Comparison of ENCODE assay signal across 15 cellular contexts in the genomic region with DNA sequence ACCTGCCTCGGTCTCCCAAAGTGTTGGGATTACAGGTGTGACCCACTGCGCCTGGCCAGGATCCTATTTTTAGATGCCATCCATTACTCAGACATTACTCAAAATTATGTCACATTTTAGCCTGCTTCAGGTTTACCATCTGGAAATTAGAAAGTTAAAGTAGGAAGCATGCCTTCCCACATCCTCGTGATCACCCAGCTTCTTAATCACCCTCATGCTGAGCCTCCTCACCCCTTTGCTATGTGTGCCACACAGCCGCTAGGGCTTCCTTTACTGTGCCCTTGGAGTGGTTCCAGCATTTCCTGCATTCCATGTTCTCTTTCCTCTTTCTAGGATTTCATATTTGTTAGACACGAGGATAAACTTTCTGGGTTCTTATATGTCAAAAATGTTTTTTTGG. TPM values are rescaled to one million over a fixed set of nuclear protein-coding genes. Genes with fewer than 3 reads are reported as not detected.
DNase-seq lines count a peak whose midpoint lies in the region; ATAC-seq and TF ChIP-seq lines count a peak whose summit lies in the region.
"Had no signal": no experiment of that assay in that cellular context is flagged by ENCODE, and none has a peak within 500 bp of the region (broad histone marks: within the 10 kb centered on the region; RNA-seq: fewer than 3 reads in every experiment).

No MANE protein-coding gene starts in this region.

- H3K27me3 ChIP-seq in breast epithelium: no peaks in the 10 kb centered on the region

- H3K4me3 Mint-ChIP-seq in MCF 10A (ENCODE audit: unreplicated experiment): no peak overlapping the region
- H3K4me3 Mint-ChIP-seq in activated CD8-positive, alpha-beta memory T cell treated with anti-CD3 and anti-CD28 coated beads, Interleukin-2, amount 10 ng/mL, durations not matched to agents 7 days and 5 days: no peak overlapping the region
- H3K4me3 Mint-ChIP-seq: neural crest cell; T-helper 2 cell treated with Interferon-gamma antibody and Interleukin-4, amounts not matched to agents 5 μg/mL and 100 μg/mL, for 36 hours had no signal

- H3K4me1 ChIP-seq in breast epithelium: peaks cover 0 to 3% of the 10 kb centered on the region in 2 donors

- peaks cover 36% of the 10 kb centered on the region for H3K4me1 Mint-ChIP-seq in MCF 10A (ENCODE audit: insufficient read depth, unreplicated experiment)
- peaks cover 24% of the 10 kb centered on the region for H3K4me1 Mint-ChIP-seq in activated CD8-positive, alpha-beta memory T cell treated with anti-CD3 and anti-CD28 coated beads, Interleukin-2, amount 10 ng/mL, durations not matched to agents 7 days and 5 days

- H3K36me3 ChIP-seq in breast epithelium: no peaks in the 10 kb centered on the region
- H3K36me3 ChIP-seq: thoracic aorta had no signal

- H3K27ac ChIP-seq in breast epithelium: no peak overlapping the region
- H3K27ac ChIP-seq: thoracic aorta had no signal

- no peak for TF ChIP-seq POLR2A in breast epithelium (IDR thresholded peaks at IDR 0.05)

- POLR2A ChIA-PET in MCF 10A (lab: Yijun Ruan, JAX): interaction anchor here (0.7 to 1.3 kb wide), 3 partner anchors 9 to 45 kb away, joined by 3 to 4 read pairs (median 4); partner anchors contain the start of genes TTC19 and ZSWIM7

- no peaks in the 10 kb centered on the region for H3K9me3 Mint-ChIP-seq in MCF 10A (ENCODE audit: unreplicated experiment)
- H3K9me3 Mint-ChIP-seq in activated CD8-positive, alpha-beta memory T cell treated with anti-CD3 and anti-CD28 coated beads, Interleukin-2, amount 10 ng/mL, durations not matched to agents 7 days and 5 days (ENCODE audit: low read depth): no peaks in the 10 kb centered on the region
- H3K9me3 Mint-ChIP-seq: neural crest cell; T-helper 2 cell treated with Interferon-gamma antibody and Interleukin-4, amounts not matched to agents 5 μg/mL and 100 μg/mL, for 36 hours had no signal

- peaks cover 32% of the 10 kb centered on the region for H3K36me3 Mint-ChIP-seq in MCF 10A (ENCODE audit: insufficient read depth, unreplicated experiment)
- peaks cover 2% of the 10 kb centered on the region for H3K36me3 Mint-ChIP-seq in activated CD8-positive, alpha-beta memory T cell treated with anti-CD3 and anti-CD28 coated beads, Interleukin-2, amount 10 ng/mL, durations not matched to agents 7 days and 5 days

- no TSS peak for BruUV-seq in MCF 10A (replicated peaks; lab: Mats Ljungman, UMichigan)

- ATAC-seq in SK-N-SH treated with all-trans-retinoic acid at 6 μM for 48 hours: peak; percentile 76
- ATAC-seq in activated CD8-positive, alpha-beta memory T cell treated with anti-CD3 and anti-CD28 coated beads, Interleukin-2, amount 10 ng/mL, durations not matched to agents 7 days and 5 days: no peak
- no peak for ATAC-seq in GM21528 (IDR thresholded peaks at IDR 0.05; ENCODE audit: low FRiP score, unreplicated experiment)

- no peaks in the 10 kb centered on the region for H3K9me3 ChIP-seq in breast epithelium
- H3K9me3 ChIP-seq: thoracic aorta had no signal

- CTCF ChIA-PET in MCF 10A (lab: Yijun Ruan, JAX): no interaction called here
- CTCF ChIA-PET in activated CD8-positive, alpha-beta memory T cell treated with anti-CD3 and anti-CD28 coated beads, Interleukin-2, amount 10 ng/mL, durations not matched to agents 7 days and 5 days (lab: Charles Lee): interaction anchor here (1.4 kb wide), 1 partner anchor 9 kb away, joined by 5 read pairs; the partner anchor contains the start of gene ADORA2B

- intact Hi-C loops in MCF 10A (cut with micrococcal nuclease): no loop called here
- intact Hi-C loops in breast epithelium (cut with DNase I; ENCODE audit: low total_unique reads): no loop called here

- DNase-seq in MCF 10A (ENCODE audit: unreplicated experiment) (peak; percentile 91), breast epithelium (ENCODE audit: low spot score in 2 of 2) (no peak), fibroblast of villous mesenchyme (ENCODE audit: low read depth) (peak; percentile 73), DMS153 treated with DMSO at 0.1 percent for 48 hours (lab: John Stamatoyannopoulos, UW; ENCODE audit: unreplicated experiment) (no peak), epidermal melanocyte (ENCODE audit: insufficient read length, low spot score) (no peak)
- DNase-seq in activated CD8-positive, alpha-beta memory T cell treated with anti-CD3 and anti-CD28 coated beads, Interleukin-2, amount 10 ng/mL, durations not matched to agents 7 days and 5 days: no peak
- DNase-seq: activated T-cell treated with anti-CD3 and anti-CD28 coated beads, Interleukin-2, amount 50 U/mL, for 1 hour; KG1; NCI-H446; stimulated activated CD4-positive, alpha-beta T cell treated with anti-CD3 and anti-CD28 coated beads, Interleukin-4, amount 100 ng/mL, for 4 hours had no signal

- H3K27ac Mint-ChIP-seq in MCF 10A (ENCODE audit: low read depth, unreplicated experiment): peak overlapping the region; percentile 9
- H3K27ac Mint-ChIP-seq in activated CD8-positive, alpha-beta memory T cell treated with anti-CD3 and anti-CD28 coated beads, Interleukin-2, amount 10 ng/mL, durations not matched to agents 7 days and 5 days: no peak overlapping the region
- H3K27ac Mint-ChIP-seq: T-helper 2 cell treated with Interferon-gamma antibody and Interleukin-4, amounts not matched to agents 5 μg/mL and 100 μg/mL, for 36 hours had no signal

- H3K4me3 ChIP-seq in breast epithelium: no peak overlapping the region
- no peak overlapping the region for H3K4me3 ChIP-seq in fibroblast of villous mesenchyme (ENCODE audit: low read depth, low read length)
- H3K4me3 ChIP-seq: thoracic aorta had no signal

- H3K27me3 Mint-ChIP-seq in MCF 10A (ENCODE audit: insufficient read depth, unreplicated experiment): no peaks in the 10 kb centered on the region
- H3K27me3 Mint-ChIP-seq in activated CD8-positive, alpha-beta memory T cell treated with anti-CD3 and anti-CD28 coated beads, Interleukin-2, amount 10 ng/mL, durations not matched to agents 7 days and 5 days: peaks cover 60% of the 10 kb centered on the region

- TF ChIP-seq CTCF in MCF 10A (IDR thresholded peaks at IDR 0.05; ENCODE audit: unreplicated experiment) (no peak), breast epithelium (IDR thresholded peaks at IDR 0.05) (no peak), fibroblast of villous mesenchyme (IDR thresholded peaks at IDR 0.05; ENCODE audit: insufficient read depth, low read depth, low read length) (no peak)

TF ChIP-seq in SK-N-SH treated with all-trans-retinoic acid at 6 μM for 48 hours, 23 proteins besides CTCF, POLR2A, EP300 and RAD21:
- 0 out of 2 replicates have a peak, but pooled peaks have one; percentile 12 for TF ChIP-seq ISL1 (CRISPR knock-in tag; IDR thresholded peaks at IDR 0.05)
- no peak for TF ChIP-seq ZFP3 (CRISPR knock-in tag; IDR thresholded peaks at IDR 0.05)

RNA-seq across cellular contexts. Expression of gene ADORA2B, which starts 9.3 kb away (rescaled TPM):
- total RNA-seq in MCF 10A (2022) (21.7 and 26.0 TPM in 2 replicates), breast epithelium (1 to 10 TPM in 2 of 3 donors, under 1 TPM in 1; 0.48 to 5.6 (median 4.9) TPM), fibroblast of villous mesenchyme (14.8 and 50.5 TPM in 2 replicates)
- total RNA-seq in activated CD8-positive, alpha-beta memory T cell treated with anti-CD3 and anti-CD28 coated beads, Interleukin-2, amount 10 ng/mL, durations not matched to agents 7 days and 5 days: 1 to 10 TPM in 1 of 2 experiments, under 1 TPM in 1; 0.49 to 1.1 TPM

RNA-seq across cellular contexts. Expression of gene ZSWIM7, which starts 45.3 kb away (rescaled TPM):
- total RNA-seq in MCF 10A (2022) (44.1 and 63.3 TPM in 2 replicates), breast epithelium (10 to 100 TPM; 19.7 to 20.9 (median 20.3) TPM), fibroblast of villous mesenchyme (5.6 and 16.8 TPM in 2 replicates)
- total RNA-seq in activated CD8-positive, alpha-beta memory T cell treated with anti-CD3 and anti-CD28 coated beads, Interleukin-2, amount 10 ng/mL, durations not matched to agents 7 days and 5 days: 10 to 100 TPM in 1 of 2 experiments, 1 to 10 TPM in 1; 8.8 to 10.3 TPM

RNA-seq across cellular contexts. Expression of gene TTC19, which starts 45.4 kb away (rescaled TPM):
- total RNA-seq in MCF 10A (2022) (46.7 and 49.5 TPM in 2 replicates), breast epithelium (100 to 1,000 TPM in 2 of 3 donors, 10 to 100 TPM in 1; 46.4 to 111 (median 105) TPM), fibroblast of villous mesenchyme (41.0 and 47.7 TPM in 2 replicates)
- 10 to 100 TPM; 32.6 to 33.1 TPM for total RNA-seq in activated CD8-positive, alpha-beta memory T cell treated with anti-CD3 and anti-CD28 coated beads, Interleukin-2, amount 10 ng/mL, durations not matched to agents 7 days and 5 days

Comparison
In these comparisons a context has a peak if more than half of its experiments do, and no peak if none do; other contexts are left out.
1. DNase-seq: peak in MCF 10A (single experiment) and fibroblast of villous mesenchyme (single experiment); none in breast epithelium (0 of 2), DMS153 treated with DMSO at 0.1 percent for 48 hours (single experiment), activated CD8-positive, alpha-beta memory T cell treated with anti-CD3 and anti-CD28 coated beads, Interleukin-2, amount 10 ng/mL, durations not matched to agents 7 days and 5 days (single experiment) and epidermal melanocyte (single experiment).